In the genomic region with DNA sequence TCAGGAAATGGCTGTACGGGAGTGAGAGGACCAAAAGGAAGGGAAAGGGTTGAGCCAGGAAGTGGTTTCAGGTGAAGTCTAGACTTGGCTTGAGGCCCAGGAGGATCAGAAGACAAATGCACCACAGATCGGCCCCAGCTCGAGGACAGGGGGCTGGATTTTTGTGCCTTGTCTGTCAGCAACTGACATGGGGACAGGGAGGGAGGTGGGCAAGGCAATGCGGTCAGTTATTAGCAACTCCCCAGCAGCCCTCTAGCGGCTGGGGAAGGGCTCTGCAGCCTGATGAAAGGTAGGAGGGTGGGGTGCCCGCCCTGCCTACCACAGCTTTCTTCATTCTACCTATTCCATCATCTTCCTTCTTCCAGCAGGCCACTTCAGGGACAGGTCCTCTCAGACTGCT, we compare ENCODE assay signal across 8 cellular contexts. TPM values are rescaled to one million over a fixed set of nuclear protein-coding genes. Genes with fewer than 3 reads are reported as not detected.
DNase-seq lines count a peak whose midpoint lies in the region; ATAC-seq and TF ChIP-seq lines count a peak whose summit lies in the region.

No MANE protein-coding gene starts in this region.

- H3K4me3 ChIP-seq in SK-N-SH (ENCODE audit: low read depth in 2 of 2, low read length in 1 of 2) (no peak overlapping the region), fibroblast of mammary gland (ENCODE audit: control insufficient read depth, low read depth, low read length) (no peak overlapping the region)

- H4K20me1 ChIP-seq in SK-N-SH (ENCODE audit: insufficient read depth) = no peaks in the 10 kb centered on the region

- ATAC-seq in GM18909 (IDR thresholded peaks at IDR 0.05; ENCODE audit: poor library complexity, unreplicated experiment) = peak; percentile 91
- peak; percentile 93 for ATAC-seq in HG03280 (IDR thresholded peaks at IDR 0.05; ENCODE audit: unreplicated experiment)

- WGBS in SK-N-SH (ENCODE audit: low lambda C conversion rate) = 40% methylated on average over 6 of the region's 6 CpGs

- no peaks in the 10 kb centered on the region for H3K27me3 ChIP-seq in SK-N-SH (ENCODE audit: insufficient read depth)

- DNase-seq in DMS 273 (lab: John Stamatoyannopoulos, UW; ENCODE audit: unreplicated experiment) (peak; percentile 72), DMS 273 treated with DMSO at 0.1 percent for 48 hours (lab: John Stamatoyannopoulos, UW) (no peak), SK-N-SH (peak; percentile 37), fibroblast of mammary gland (ENCODE audit: low read depth) (peak; percentile 24), putamen (ENCODE audit: low spot score) (peak; percentile 8), NCI-H1694 treated with DMSO at 0.1 percent for 48 hours (lab: John Stamatoyannopoulos, UW) (no peak)

- CTCF ChIA-PET in SK-N-SH (lab: Yijun Ruan, JAX) = interaction anchor here (0.6 to 5.0 kb wide), 11 partner anchors 9 to 483 kb away, joined by 3 to 20 read pairs (median 4); a partner anchor contains a TSS

- no peaks in the 10 kb centered on the region for H3K79me2 ChIP-seq in SK-N-SH (ENCODE audit: insufficient read depth)

- H2AFZ ChIP-seq in SK-N-SH (ENCODE audit: low read depth) = no peak overlapping the region

- H3K27ac ChIP-seq in SK-N-SH (ENCODE audit: low read depth in 2 of 2, low read length in 1 of 2) = peak overlapping the region in 1 of 2 experiments; percentile 92; a peak in 2 of 4 replicates

- no peaks in the 10 kb centered on the region for H3K9me2 ChIP-seq in SK-N-SH

- peaks cover 0 to 17% of the 10 kb centered on the region in 2 experiments; a peak in 2 of 4 replicates for H3K4me1 ChIP-seq in SK-N-SH (ENCODE audit: control insufficient read depth in 1 of 2, insufficient read depth in 2 of 2, low read depth in 1 of 2, low read length in 1 of 2)

- TF ChIP-seq RAD21 in SK-N-SH (IDR thresholded peaks at IDR 0.05; ENCODE audit: low read length) = peak; percentile 48

- TF ChIP-seq CTCF in SK-N-SH (IDR thresholded peaks at IDR 0.05) (peak; percentile 59), fibroblast of mammary gland (conservative IDR thresholded peaks at IDR 0.05; ENCODE audit: control insufficient read depth, insufficient read depth, low read depth, low read length) (peak; percentile 78)

- H3K4me2 ChIP-seq in SK-N-SH = no peak overlapping the region

- H3F3A ChIP-seq in SK-N-SH (replicated peaks; ENCODE audit: insufficient read depth) = no peaks in the 10 kb centered on the region

- POLR2A ChIA-PET in SK-N-SH (lab: Yijun Ruan, JAX) = interaction anchor here (1.4 kb wide), 1 partner anchor 159 kb away, joined by 3 read pairs; no protein-coding TSS in a partner anchor

- H3K9me3 ChIP-seq in SK-N-SH = no peaks in the 10 kb centered on the region

- H3K9ac ChIP-seq in SK-N-SH = no peak overlapping the region

- no peak for TF ChIP-seq EP300 in SK-N-SH (IDR thresholded peaks at IDR 0.05; ENCODE audit: borderline replicate concordance in 1 of 2, low read depth in 1 of 2, low read length in 1 of 2)

- no peaks in the 10 kb centered on the region for H3K36me3 ChIP-seq in SK-N-SH (replicated peaks in 1 of 2; ENCODE audit: control insufficient read depth in 1 of 2, insufficient read depth in 2 of 2, low read length in 1 of 2)

TF ChIP-seq in SK-N-SH, 30 proteins besides CTCF, POLR2A, EP300 and RAD21:
- TF ChIP-seq, protein P1, sequence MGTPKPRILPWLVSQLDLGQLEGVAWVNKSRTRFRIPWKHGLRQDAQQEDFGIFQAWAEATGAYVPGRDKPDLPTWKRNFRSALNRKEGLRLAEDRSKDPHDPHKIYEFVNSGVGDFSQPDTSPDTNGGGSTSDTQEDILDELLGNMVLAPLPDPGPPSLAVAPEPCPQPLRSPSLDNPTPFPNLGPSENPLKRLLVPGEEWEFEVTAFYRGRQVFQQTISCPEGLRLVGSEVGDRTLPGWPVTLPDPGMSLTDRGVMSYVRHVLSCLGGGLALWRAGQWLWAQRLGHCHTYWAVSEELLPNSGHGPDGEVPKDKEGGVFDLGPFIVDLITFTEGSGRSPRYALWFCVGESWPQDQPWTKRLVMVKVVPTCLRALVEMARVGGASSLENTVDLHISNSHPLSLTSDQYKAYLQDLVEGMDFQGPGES (IDR thresholded peaks at IDR 0.05; ENCODE audit: low read depth, low read length) = no peak
- no peak for TF ChIP-seq MEF2A (IDR thresholded peaks at IDR 0.05; ENCODE audit: borderline replicate concordance, low read depth)
- no peak for TF ChIP-seq GATA2 (CRISPR knock-in tag; IDR thresholded peaks at IDR 0.05)
- TF ChIP-seq SMC3 (IDR thresholded peaks at IDR 0.05; ENCODE audit: low read depth, low read length) = peak; percentile 35; the same call in 1 of the 2 replicates
- TF ChIP-seq EZH2phosphoT487 (IDR thresholded peaks at IDR 0.05; ENCODE audit: borderline replicate concordance, low read depth) = no peak
TF ChIP-seq in SK-N-SH: peak in this region for 1.

RNA-seq across cellular contexts. Expression of a gene that starts 50.0 kb away (rescaled TPM):
- not detected in 2 replicates for polyA plus RNA-seq in SK-N-SH (2012; rRNA removed)
- not detected in 2 replicates for polyA plus RNA-seq in SK-N-SH (2012; cell fraction: cytosol; rRNA removed)
- polyA plus RNA-seq in SK-N-SH (2012; cell fraction: nucleus; rRNA removed) = 0.07 TPM in 1 of 2 replicates, not detected in the other

Comparison
In these comparisons a context has a peak if more than half of its experiments do, and no peak if none do; other contexts are left out.
1. DNase-seq: peak in DMS 273 (single experiment), SK-N-SH (single experiment), fibroblast of mammary gland (single experiment) and putamen (single experiment); none in DMS 273 treated with DMSO at 0.1 percent for 48 hours (single experiment) and NCI-H1694 treated with DMSO at 0.1 percent for 48 hours (single experiment).